8 cellular contexts compared by ENCODE assay signal in genomic region chr5:160369990-160370712, GRCh38. TPM values are rescaled to one million over a fixed set of nuclear protein-coding genes. Genes with fewer than 3 reads are reported as not detected.
DNase-seq lines count a peak whose midpoint lies in the region; ATAC-seq and TF ChIP-seq lines count a peak whose summit lies in the region.

C1QTNF2 (minus strand) TSS chr5:160370626; CDS start chr5:160355011, 15,615 bp downstream.

- peak; percentile 70 to 87 for ATAC-seq in lower lobe of right lung

- no peaks in the 10 kb centered on the region for H3K9me3 ChIP-seq in GM23248 (ENCODE audit: low read depth)
- H3K9me3 ChIP-seq in SK-N-MC (ENCODE audit: low read depth, low read length) = no peaks in the 10 kb centered on the region
- H3K9me3 ChIP-seq in ectodermal cell (ENCODE audit: control insufficient read depth, low read length) = peaks cover 2% of the 10 kb centered on the region
- H3K9me3 ChIP-seq in lower lobe of right lung = no peaks in the 10 kb centered on the region
- no peaks in the 10 kb centered on the region for H3K9me3 ChIP-seq in stomach

- H3K4me1 Mint-ChIP-seq in CD14-positive monocyte = peaks cover 13% of the 10 kb centered on the region

- H3K27ac ChIP-seq in GM23248 (no peak within 1 kb of the TSS), SK-N-MC (no peak within 1 kb of the TSS), ectodermal cell (ENCODE audit: insufficient read depth, low read depth, low read length, poor library complexity, severe bottlenecking) (no peak within 1 kb of the TSS), lower lobe of right lung (peak within 1 kb of the TSS; percentile 51), stomach (peak within 1 kb of the TSS; percentile 5 to 81 (median 66))

- H3K27me3 Mint-ChIP-seq in CD14-positive monocyte (ENCODE audit: low read depth in 3 of 3) = peaks cover 42 to 68% (median 44%) of the 10 kb centered on the region in 3 donors

- H3K4me1 ChIP-seq in GM23248 (ENCODE audit: insufficient read depth) = no peaks in the 10 kb centered on the region
- no peaks in the 10 kb centered on the region for H3K4me1 ChIP-seq in ectodermal cell (ENCODE audit: control insufficient read depth, insufficient read depth, low read length)
- no peaks in the 10 kb centered on the region for H3K4me1 ChIP-seq in lower lobe of right lung
- H3K4me1 ChIP-seq in stomach = peaks cover 0 to 16% (median 12%) of the 10 kb centered on the region in 4 donors

- no peak for TF ChIP-seq POLR2A in stomach (IDR thresholded peaks at IDR 0.05)

- no peaks in the 10 kb centered on the region for H3K79me2 ChIP-seq in GM23248 (ENCODE audit: insufficient read depth)

- peak within 1 kb of the TSS; percentile 55 for H3K9ac ChIP-seq in GM23248
- H3K9ac ChIP-seq in SK-N-MC (ENCODE audit: insufficient read length) = no peak within 1 kb of the TSS

- H2AFZ ChIP-seq in GM23248 = peak within 1 kb of the TSS; percentile 89

- H4K20me1 ChIP-seq in GM23248 (ENCODE audit: insufficient read depth) = no peaks in the 10 kb centered on the region

- H3K4me3 ChIP-seq in GM23248 = peak within 1 kb of the TSS; percentile 80
- peak within 1 kb of the TSS; percentile 76 for H3K4me3 ChIP-seq in SK-N-MC
- peak within 1 kb of the TSS; percentile 51 for H3K4me3 ChIP-seq in ectodermal cell (ENCODE audit: insufficient read depth, low read depth, low read length)
- peak within 1 kb of the TSS; percentile 62 for H3K4me3 ChIP-seq in lower lobe of right lung
- peak within 1 kb of the TSS; percentile 50 to 73 (median 66) for H3K4me3 ChIP-seq in stomach

- no peaks in the 10 kb centered on the region for H3F3A ChIP-seq in GM23248 (ENCODE audit: insufficient read depth)

- DNase-seq in CD14-positive monocyte (ENCODE audit: low spot score) = no peak
- DNase-seq in GM23248 = peak; percentile 90
- no peak for DNase-seq in SK-N-MC (ENCODE audit: low read depth, low spot score)
- DNase-seq in lower lobe of right lung = peak; percentile 63
- DNase-seq in stomach = peak; percentile 43
- DNase-seq in NCI-H2081 treated with DMSO at 0.1 percent for 48 hours (lab: John Stamatoyannopoulos, UW) = no peak
- no peak for DNase-seq in GM20000 (ENCODE audit: low spot score)

- no peak within 1 kb of the TSS for H3K27ac Mint-ChIP-seq in CD14-positive monocyte

- H3K4me3 Mint-ChIP-seq in CD14-positive monocyte = peak within 1 kb of the TSS; percentile 91 to 97

- WGBS in GM23248 (ENCODE audit: low coverage in 1 of 2, low lambda C conversion rate in 2 of 2, missing lambda C conversion rate in 2 of 2), 2 experiments = 1 to 2% methylated on average over 36 to 45 of the region's 45 CpGs
- 5 to 6% methylated on average over 45 of the region's 45 CpGs for WGBS in ectodermal cell, 2 experiments
- WGBS in stomach, 5 donors = 2 to 3% (median 2%) methylated on average over 31 to 45 of the region's 45 CpGs

- no peaks in the 10 kb centered on the region for H3K36me3 Mint-ChIP-seq in CD14-positive monocyte

- H3K4me2 ChIP-seq in GM23248 (ENCODE audit: unreplicated experiment) = peak within 1 kb of the TSS; percentile 86

- H3K27me3 ChIP-seq in GM23248 (replicated peaks; ENCODE audit: insufficient read depth) (peaks cover 45% of the 10 kb centered on the region), ectodermal cell (ENCODE audit: control insufficient read depth, insufficient read depth, low read length, poor library complexity, severe bottlenecking) (peaks cover 37% of the 10 kb centered on the region), lower lobe of right lung (ENCODE audit: low read depth) (no peaks in the 10 kb centered on the region), stomach (peaks cover 0 to 28% (median 12%) of the 10 kb centered on the region in 3 donors)

- no peak for TF ChIP-seq CTCF in CD14-positive monocyte (IDR thresholded peaks at IDR 0.05)
- no peak for TF ChIP-seq CTCF in lower lobe of right lung (IDR thresholded peaks at IDR 0.05)
- no peak for TF ChIP-seq CTCF in stomach (IDR thresholded peaks at IDR 0.05)
- TF ChIP-seq CTCF in GM20000 (IDR thresholded peaks at IDR 0.05; ENCODE audit: extremely low read depth, missing control alignments) = no peak

- H3K9me2 ChIP-seq in GM23248 (ENCODE audit: insufficient read depth) = no peaks in the 10 kb centered on the region

- peaks cover 0 to 6% (median 0%) of the 10 kb centered on the region in 7 donors for H3K9me3 Mint-ChIP-seq in CD14-positive monocyte

- H3K36me3 ChIP-seq in GM23248 (ENCODE audit: low read depth) (no peaks in the 10 kb centered on the region), SK-N-MC (ENCODE audit: insufficient read depth, low read length) (no peaks in the 10 kb centered on the region), ectodermal cell (ENCODE audit: control insufficient read depth, insufficient read depth, low read length) (no peaks in the 10 kb centered on the region), lower lobe of right lung (no peaks in the 10 kb centered on the region), stomach (no peaks in the 10 kb centered on the region)

- in situ Hi-C loops in GM23248 (cut with MboI) = no loop called here

- intact Hi-C loops in CD14-positive monocyte (cut with micrococcal nuclease) (no loop called here), lower lobe of right lung (cut with DNase I) (no loop called here), stomach (cut with DNase I; ENCODE audit: low total_unique reads) (no loop called here)

- TF ChIP-seq EP300 in stomach (IDR thresholded peaks at IDR 0.05) = no peak

RNA-seq across cellular contexts. Expression of gene C1QTNF2, which starts in this region (rescaled TPM):
- not detected for polyA plus RNA-seq in CD14-positive monocyte
- total RNA-seq in GM23248 (2014; rRNA removed; shearing (Covaris generic)) = 0.22 TPM in 1 of 2 replicates, not detected in the other
- 0.25 and 0.31 TPM in 2 replicates for polyA plus RNA-seq in GM23248 (2016; fragmentation: Nextera tagmentation; extraction: Ambion mirVana)
- polyA plus RNA-seq in ectodermal cell (2013, experiment 1 of 4) = 0.59 TPM
- 0.57 TPM for polyA plus RNA-seq in ectodermal cell (2013, experiment 2 of 4)
- 0.53 TPM for polyA plus RNA-seq in ectodermal cell (2013, experiment 3 of 4)
- polyA plus RNA-seq in ectodermal cell (2013, experiment 4 of 4) = 0.36 TPM
- 1.6 TPM for total RNA-seq in lower lobe of right lung
- 1 to 10 TPM in 2 of 5 donors, under 1 TPM in 1, not detected in 2; 0.45 to 4.0 (median 2.6) TPM for total RNA-seq in stomach
- polyA plus RNA-seq in stomach = 1 to 10 TPM in 1 of 3 donors, under 1 TPM in 2; 0.53 to 1.7 (median 0.61) TPM

Comparison
In these comparisons a context has a peak if more than half of its experiments do, and no peak if none do; other contexts are left out.
1. Peak in DNase-seq, H3K4me3 ChIP-seq, H3K9ac ChIP-seq and H3K4me2 ChIP-seq in GM23248; RNA of the gene not detected or under 1 TPM.
2. DNase-seq: peak in lower lobe of right lung (single experiment) and stomach (single experiment); none in CD14-positive monocyte (single experiment), SK-N-MC (single experiment), NCI-H2081 treated with DMSO at 0.1 percent for 48 hours (single experiment) and GM20000 (single experiment).
3. H3K27ac ChIP-seq: peak in lower lobe of right lung (single experiment) and stomach (5 of 5); none in GM23248 (single experiment), SK-N-MC (single experiment) and ectodermal cell (single experiment).
4. Peak in every context shown above with its lines, with median percentiles within 50 percentile points of each other: H3K4me3 ChIP-seq.